ENCODE assay signal across 20 cellular contexts in the genomic region with DNA sequence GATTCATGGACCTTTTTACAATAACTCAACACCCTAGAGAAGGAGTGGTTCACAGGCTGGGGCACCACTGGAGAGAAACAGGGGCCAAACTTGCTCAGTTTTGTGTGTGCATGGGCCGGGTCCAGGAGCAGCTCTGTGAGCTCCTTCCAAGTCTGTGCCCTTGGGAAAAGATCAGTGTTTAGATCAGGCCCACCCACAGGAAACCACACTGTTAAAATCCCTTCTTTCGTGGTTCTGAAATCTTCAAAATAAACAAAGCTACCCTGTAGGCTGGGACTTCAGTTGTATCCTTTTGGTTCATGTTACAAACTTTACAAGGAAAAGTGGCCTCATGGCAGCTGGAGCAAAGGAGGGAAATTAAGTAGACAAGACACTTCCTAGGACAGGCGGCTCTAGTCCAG.
DNase-seq lines count a peak whose midpoint lies in the region; ATAC-seq and TF ChIP-seq lines count a peak whose summit lies in the region.
"Had no signal": no experiment of that assay in that cellular context is flagged by ENCODE, and none has a peak within 500 bp of the region (broad histone marks: within the 10 kb centered on the region; RNA-seq: fewer than 3 reads in every experiment).

No MANE protein-coding gene starts in this region.

- H3K27me3 ChIP-seq in thyroid gland = no peaks in the 10 kb centered on the region
- H3K27me3 ChIP-seq: adrenal gland, BE2C had no signal

- BruUV-seq in Calu3 (replicated peaks; lab: Mats Ljungman, UMichigan) = no TSS peak

- no peak overlapping the region for H3K27ac Mint-ChIP-seq in Calu3 (ENCODE audit: unreplicated experiment)
- no peak overlapping the region for H3K27ac Mint-ChIP-seq in stimulated activated effector memory CD8-positive, alpha-beta T cell treated with anti-CD3 and anti-CD28 coated beads, Interleukin-12 subunit alpha, Interleukin-12 subunit beta, amount 100 ng/mL, for 72 hours
- H3K27ac Mint-ChIP-seq: dendritic cell treated with granulocyte-macrophage colony-stimulating factor and Interleukin-4, amounts not matched to agents 40 ng/mL and 50 ng/mL, for 4 days; natural killer cell treated with Interleukin-12 subunit alpha and Interleukin-12 subunit beta and Interleukin-15 and Interleukin-18, amount 100 ng/mL, for 72 hours had no signal

- H3K27me3 Mint-ChIP-seq in Calu3 (ENCODE audit: unreplicated experiment) = peaks cover 19% of the 10 kb centered on the region

- ATAC-seq in stimulated activated effector memory CD8-positive, alpha-beta T cell treated with anti-CD3 and anti-CD28 coated beads, Interleukin-12 subunit alpha, Interleukin-12 subunit beta, amount 100 ng/mL, for 72 hours = no peak
- ATAC-seq in GM18873 (IDR thresholded peaks at IDR 0.05; ENCODE audit: low FRiP score, unreplicated experiment) = no peak
- ATAC-seq: activated T-cell treated with anti-CD3 and anti-CD28 coated beads, Interleukin-2, amount 50 U/mL, for 4 hours; esophagus mucosa; natural killer cell treated with Interleukin-12 subunit alpha and Interleukin-12 subunit beta and Interleukin-15 and Interleukin-18, amount 100 ng/mL, for 72 hours had no signal

- peak; percentile 25 for DNase-seq in AG09319 (ENCODE audit: extremely low read depth, low read depth)
- DNase-seq in LHCN-M2 (ENCODE audit: low read depth) = peak; percentile 17
- peak; percentile 22 for DNase-seq in dedifferentiated amniotic fluid mesenchymal stem cell (ENCODE audit: extremely low spot score)
- peak; percentile 35 for DNase-seq in myocyte (ENCODE audit: low read depth)
- no peak for DNase-seq in Calu3
- DNase-seq in stimulated activated effector memory CD8-positive, alpha-beta T cell treated with anti-CD3 and anti-CD28 coated beads, Interleukin-12 subunit alpha, Interleukin-12 subunit beta, amount 100 ng/mL, for 72 hours (ENCODE audit: low spot score in 2 of 2) = no peak
- DNase-seq in thyroid gland = no peak
- DNase-seq: activated T-cell treated with anti-CD3 and anti-CD28 coated beads, Interleukin-2, amount 50 U/mL, for 4 hours; adrenal gland; BE2C; NCI-H146; retina; SK-N-SH; stimulated activated CD8-positive, alpha-beta memory T cell treated with anti-CD3 and anti-CD28 coated beads, Interleukin-4, amount 100 ng/mL, for 48 hours had no signal

- TF ChIP-seq CTCF in AG09319 (IDR thresholded peaks at IDR 0.05; ENCODE audit: low read depth, low read length) = no peak
- TF ChIP-seq CTCF in Calu3 (IDR thresholded peaks at IDR 0.05; ENCODE audit: unreplicated experiment) = no peak
- no peak for TF ChIP-seq CTCF in thyroid gland (IDR thresholded peaks at IDR 0.05)

- H3K27ac ChIP-seq in thyroid gland = no peak overlapping the region
- H3K27ac ChIP-seq: adrenal gland, KMS-11 had no signal

- H3K9me3 Mint-ChIP-seq in Calu3 (ENCODE audit: low read depth, unreplicated experiment) = no peaks in the 10 kb centered on the region
- no peaks in the 10 kb centered on the region for H3K9me3 Mint-ChIP-seq in stimulated activated effector memory CD8-positive, alpha-beta T cell treated with anti-CD3 and anti-CD28 coated beads, Interleukin-12 subunit alpha, Interleukin-12 subunit beta, amount 100 ng/mL, for 72 hours
- H3K9me3 Mint-ChIP-seq: activated T-cell treated with anti-CD3 and anti-CD28 coated beads, Interleukin-2, amount 50 U/mL, for 4 hours; dendritic cell treated with granulocyte-macrophage colony-stimulating factor and Interleukin-4, amounts not matched to agents 40 ng/mL and 50 ng/mL, for 4 days; natural killer cell treated with Interleukin-12 subunit alpha and Interleukin-12 subunit beta and Interleukin-15 and Interleukin-18, amount 100 ng/mL, for 72 hours had no signal

- intact Hi-C loops in Calu3 (cut with micrococcal nuclease; ENCODE audit: unreplicated experiment) (loop anchor here (2.0 kb wide), 1 partner anchor 985 kb away; no protein-coding TSS in a partner anchor), thyroid gland (cut with DNase I) (no loop called here)

- no peaks in the 10 kb centered on the region for H3K9me3 ChIP-seq in thyroid gland
- H3K9me3 ChIP-seq: adrenal gland, SK-N-SH had no signal

- CTCF ChIA-PET in Calu3 (lab: Charles Lee) = no interaction called here

- H3K4me3 ChIP-seq in thyroid gland (replicated peaks in 1 of 3) = no peak overlapping the region
- H3K4me3 ChIP-seq: adrenal gland, lung had no signal

- H3K36me3 Mint-ChIP-seq in Calu3 (ENCODE audit: insufficient read depth, unreplicated experiment) = no peaks in the 10 kb centered on the region
- no peaks in the 10 kb centered on the region for H3K36me3 Mint-ChIP-seq in stimulated activated effector memory CD8-positive, alpha-beta T cell treated with anti-CD3 and anti-CD28 coated beads, Interleukin-12 subunit alpha, Interleukin-12 subunit beta, amount 100 ng/mL, for 72 hours
- H3K36me3 Mint-ChIP-seq: natural killer cell treated with Interleukin-12 subunit alpha and Interleukin-12 subunit beta and Interleukin-15 and Interleukin-18, amount 100 ng/mL, for 72 hours had no signal

- no peaks in the 10 kb centered on the region for H3K36me3 ChIP-seq in thyroid gland
- H3K36me3 ChIP-seq: adrenal gland, BE2C had no signal

- 46 to 54% methylated on average over 3 of the region's 3 CpGs for WGBS in thyroid gland, 2 donors

- H3K4me1 Mint-ChIP-seq in Calu3 (ENCODE audit: low read depth, unreplicated experiment) = no peaks in the 10 kb centered on the region
- peaks cover under 1% of the 10 kb centered on the region for H3K4me1 Mint-ChIP-seq in stimulated activated effector memory CD8-positive, alpha-beta T cell treated with anti-CD3 and anti-CD28 coated beads, Interleukin-12 subunit alpha, Interleukin-12 subunit beta, amount 100 ng/mL, for 72 hours

- no peak overlapping the region for H3K4me3 Mint-ChIP-seq in Calu3 (ENCODE audit: low read depth, unreplicated experiment)
- H3K4me3 Mint-ChIP-seq in stimulated activated effector memory CD8-positive, alpha-beta T cell treated with anti-CD3 and anti-CD28 coated beads, Interleukin-12 subunit alpha, Interleukin-12 subunit beta, amount 100 ng/mL, for 72 hours = no peak overlapping the region
- H3K4me3 Mint-ChIP-seq: activated T-cell treated with anti-CD3 and anti-CD28 coated beads, Interleukin-2, amount 50 U/mL, for 4 hours; dendritic cell treated with granulocyte-macrophage colony-stimulating factor and Interleukin-4, amounts not matched to agents 40 ng/mL and 50 ng/mL, for 4 days; natural killer cell treated with Interleukin-12 subunit alpha and Interleukin-12 subunit beta and Interleukin-15 and Interleukin-18, amount 100 ng/mL, for 72 hours had no signal

- H3K4me1 ChIP-seq in thyroid gland = no peaks in the 10 kb centered on the region
- H3K4me1 ChIP-seq: adrenal gland, BE2C had no signal

- no peak for TF ChIP-seq POLR2A in thyroid gland (IDR thresholded peaks at IDR 0.05)

Comparison
In these comparisons a context has a peak if more than half of its experiments do, and no peak if none do; other contexts are left out.
1. DNase-seq: peak in AG09319 (single experiment), LHCN-M2 (single experiment), dedifferentiated amniotic fluid mesenchymal stem cell (single experiment) and myocyte (single experiment); none in Calu3 (single experiment), stimulated activated effector memory CD8-positive, alpha-beta T cell treated with anti-CD3 and anti-CD28 coated beads, Interleukin-12 subunit alpha, Interleukin-12 subunit beta, amount 100 ng/mL, for 72 hours (0 of 2) and thyroid gland (0 of 2).